Comparison of ENCODE assay signal across 1 cellular context in genomic region chr4:6405417-6405747, GRCh38.
TF ChIP-seq lines count a peak whose summit lies in the region.

No MANE protein-coding gene starts in this region.

TF ChIP-seq in GM23338, 12 proteins besides CTCF, POLR2A, EP300 and RAD21:
- no peak for TF ChIP-seq JUNB (IDR thresholded peaks at IDR 0.05; ENCODE audit: unreplicated experiment)
- TF ChIP-seq ZNF114 (CRISPR knock-in tag; IDR thresholded peaks at IDR 0.05), result no peak
